In genomic region chrX:21207080-21207479, GRCh38 we compare ENCODE assay signal across 37 cellular contexts.
"Had no signal": no experiment of that assay in that cellular context is flagged by ENCODE, and none has a peak within 500 bp of the region (broad histone marks: within the 10 kb centered on the region; RNA-seq: fewer than 3 reads in every experiment).

No MANE protein-coding gene starts in this region.

- DNase-seq: activated B cell treated with CpG ODN at 0.5 μM for 24 hours; activated CD4-positive, alpha-beta memory T cell treated with anti-CD3 and anti-CD28 coated beads for 36 hours; activated CD4-positive, alpha-beta T cell treated with anti-CD3 and anti-CD28 coated beads for 4 hours; activated CD4-positive, alpha-beta T cell treated with anti-CD3 and anti-CD28 coated beads, Interleukin-2, amount 10 ng/mL, durations not matched to agents 24 days and 14 days; activated CD4-positive, alpha-beta T cell treated with anti-CD3 and anti-CD28 coated beads, Interleukin-2, amount 50 U/mL, for 1 hour; activated CD4-positive, alpha-beta T cell treated with anti-CD3 and anti-CD28 coated beads, Interleukin-2, amount 50 U/mL, for 4 hours; activated CD4-positive, CD25-positive, alpha-beta regulatory T cell treated with anti-CD3 and anti-CD28 coated beads, Interleukin-2, amount 50 U/mL, for 72 hours; activated CD8-positive, alpha-beta memory T cell treated with anti-CD3 and anti-CD28 coated beads, Interleukin-2, amount 50 U/mL, for 4 hours; activated CD8-positive, alpha-beta T cell treated with anti-CD3 and anti-CD28 coated beads for 36 hours; activated effector memory CD4-positive, alpha-beta T cell treated with anti-CD3 and anti-CD28 coated beads, Interleukin-2, amount 50 U/mL, for 16 hours; activated gamma-delta T cell treated with Interleukin-2 at 50 U/mL for 16 hours; activated naive CD4-positive, alpha-beta T cell; activated naive CD4-positive, alpha-beta T cell treated with anti-CD3 and anti-CD28 coated beads for 36 hours; activated naive CD4-positive, alpha-beta T cell treated with anti-CD3 and anti-CD28 coated beads, Interleukin-2, amount 50 U/mL, for 16 hours; activated naive CD8-positive, alpha-beta T cell treated with anti-CD3 and anti-CD28 coated beads for 36 hours; activated T-cell treated with anti-CD3 and anti-CD28 coated beads for 4 hours; activated T-cell treated with anti-CD3 and anti-CD28 coated beads, Interleukin-2, amount 50 U/mL, for 1 hour; activated T-cell treated with anti-CD3 and anti-CD28 coated beads, Interleukin-2, amount 50 U/mL, for 4 hours; activated T-cell treated with anti-CD3 and anti-CD28 coated beads, Interleukin-2, amount 50 U/mL, for 72 hours; adrenal gland; amniotic stem cell; aorta; caudate nucleus; cerebellar nuclear complex; T-helper 2 cell; T-helper 9 cell had no signal

- H3K4me1 Mint-ChIP-seq: activated B cell treated with CpG ODN at 0.5 μM for 24 hours; activated CD4-positive, alpha-beta T cell treated with anti-CD3 and anti-CD28 coated beads, Interleukin-2, amount 10 ng/mL, durations not matched to agents 24 days and 14 days; activated naive CD8-positive, alpha-beta T cell treated with anti-CD3 and anti-CD28 coated beads for 36 hours; activated T-helper 17 cell treated with anti-CD3 and anti-CD28 coated beads, Interleukin-2, amount 50 U/mL, for 72 hours; brain; central memory CD8-positive, alpha-beta T cell had no signal

- H3K9me3 Mint-ChIP-seq: activated CD4-positive, alpha-beta memory T cell treated with anti-CD3 and anti-CD28 coated beads for 36 hours; activated CD4-positive, alpha-beta T cell treated with anti-CD3 and anti-CD28 coated beads, Interleukin-2, amount 10 ng/mL, durations not matched to agents 24 days and 14 days; activated T-helper 17 cell treated with anti-CD3 and anti-CD28 coated beads, Interleukin-2, amount 50 U/mL, for 72 hours; central memory CD8-positive, alpha-beta T cell; T-helper 1 cell treated with Interleukin-12 subunit alpha and Interleukin-12 subunit beta and Interleukin-4 antibody, amounts not matched to agents 30 μg/mL and 1 μg/mL, for 36 hours; T-helper 2 cell treated with Interferon-gamma antibody and Interleukin-4, amounts not matched to agents 5 μg/mL and 100 μg/mL, for 36 hours had no signal

- H3K27me3 Mint-ChIP-seq: activated B cell treated with CpG ODN at 0.5 μM for 24 hours; activated CD4-positive, alpha-beta memory T cell treated with anti-CD3 and anti-CD28 coated beads for 36 hours; activated CD4-positive, alpha-beta T cell treated with anti-CD3 and anti-CD28 coated beads, Interleukin-2, amount 10 ng/mL, durations not matched to agents 24 days and 14 days; activated CD8-positive, alpha-beta T cell treated with anti-CD3 and anti-CD28 coated beads for 36 hours; activated naive CD8-positive, alpha-beta T cell treated with anti-CD3 and anti-CD28 coated beads for 36 hours; activated T-helper 17 cell treated with anti-CD3 and anti-CD28 coated beads, Interleukin-2, amount 50 U/mL, for 72 hours; brain; central memory CD8-positive, alpha-beta T cell had no signal

- ATAC-seq: activated CD8-positive, alpha-beta T cell treated with anti-CD3 and anti-CD28 coated beads for 36 hours; activated naive CD4-positive, alpha-beta T cell treated with anti-CD3 and anti-CD28 coated beads, Interleukin-2, amount 50 U/mL, for 72 hours; activated T-cell treated with anti-CD3 and anti-CD28 coated beads, Interleukin-2, amount 50 U/mL, for 4 hours; activated T-cell treated with anti-CD3 and anti-CD28 coated beads, Interleukin-2, amount 50 U/mL, for 72 hours; activated T-helper 17 cell treated with anti-CD3 and anti-CD28 coated beads, Interleukin-2, amount 50 U/mL, for 72 hours had no signal

- H3K4me3 Mint-ChIP-seq: activated B cell treated with CpG ODN at 0.5 μM for 24 hours; activated CD4-positive, alpha-beta memory T cell treated with anti-CD3 and anti-CD28 coated beads for 36 hours; activated CD4-positive, alpha-beta T cell treated with anti-CD3 and anti-CD28 coated beads, Interleukin-2, amount 10 ng/mL, durations not matched to agents 24 days and 14 days; activated CD8-positive, alpha-beta T cell treated with anti-CD3 and anti-CD28 coated beads for 36 hours; activated naive CD4-positive, alpha-beta T cell treated with anti-CD3 and anti-CD28 coated beads for 36 hours; activated naive CD8-positive, alpha-beta T cell treated with anti-CD3 and anti-CD28 coated beads for 36 hours; activated T-cell treated with anti-CD3 and anti-CD28 coated beads, Interleukin-2, amount 50 U/mL, for 4 hours; activated T-cell treated with anti-CD3 and anti-CD28 coated beads, Interleukin-2, amount 50 U/mL, for 72 hours; activated T-helper 1 cell treated with anti-CD3 and anti-CD28 coated beads, Interleukin-12 subunit alpha, Interleukin-12 subunit beta, Interleukin-2, Interleukin-4 antibody, amounts not matched to agents 30 ng/mL and 10 ng/mL and 1 ng/mL, durations not matched to agents 14 hours and 24 hours and 36 hours; activated T-helper 17 cell treated with anti-CD3 and anti-CD28 coated beads, Interleukin-2, amount 50 U/mL, for 72 hours; brain; central memory CD8-positive, alpha-beta T cell; T-helper 1 cell treated with Interleukin-12 subunit alpha and Interleukin-12 subunit beta and Interleukin-4 antibody, amounts not matched to agents 30 μg/mL and 1 μg/mL, for 36 hours; T-helper 2 cell treated with Interferon-gamma antibody and Interleukin-4, amounts not matched to agents 5 μg/mL and 100 μg/mL, for 36 hours had no signal

- H3K9me3 ChIP-seq: adrenal gland had no signal

- H3K4me3 ChIP-seq: adrenal gland, cardiac muscle cell had no signal

- H3K36me3 Mint-ChIP-seq: activated CD4-positive, alpha-beta memory T cell treated with anti-CD3 and anti-CD28 coated beads for 36 hours; activated naive CD8-positive, alpha-beta T cell treated with anti-CD3 and anti-CD28 coated beads for 36 hours; brain had no signal

- FAIRE-seq: bronchial epithelial cell, TTC549 had no signal

- H3K4me1 ChIP-seq: adrenal gland had no signal

- H3K27ac Mint-ChIP-seq: activated B cell treated with CpG ODN at 0.5 μM for 24 hours; activated CD4-positive, alpha-beta memory T cell treated with anti-CD3 and anti-CD28 coated beads for 36 hours; activated CD4-positive, alpha-beta T cell treated with anti-CD3 and anti-CD28 coated beads, Interleukin-2, amount 10 ng/mL, durations not matched to agents 24 days and 14 days; activated CD8-positive, alpha-beta T cell treated with anti-CD3 and anti-CD28 coated beads for 36 hours; activated naive CD4-positive, alpha-beta T cell treated with anti-CD3 and anti-CD28 coated beads for 36 hours; activated naive CD4-positive, alpha-beta T cell treated with anti-CD3 and anti-CD28 coated beads, Interleukin-2, amount 50 U/mL, for 72 hours; activated naive CD8-positive, alpha-beta T cell treated with anti-CD3 and anti-CD28 coated beads for 36 hours; activated T-cell treated with anti-CD3 and anti-CD28 coated beads, Interleukin-2, amount 50 U/mL, for 72 hours; activated T-helper 1 cell treated with anti-CD3 and anti-CD28 coated beads, Interleukin-12 subunit alpha, Interleukin-12 subunit beta, Interleukin-2, Interleukin-4 antibody, amounts not matched to agents 30 ng/mL and 10 ng/mL and 1 ng/mL, durations not matched to agents 14 hours and 24 hours and 36 hours; activated T-helper 17 cell treated with anti-CD3 and anti-CD28 coated beads, Interleukin-2, amount 50 U/mL, for 72 hours; brain; T-helper 1 cell treated with Interleukin-12 subunit alpha and Interleukin-12 subunit beta and Interleukin-4 antibody, amounts not matched to agents 30 μg/mL and 1 μg/mL, for 36 hours; T-helper 2 cell treated with Interferon-gamma antibody and Interleukin-4, amounts not matched to agents 5 μg/mL and 100 μg/mL, for 36 hours had no signal

- H3K36me3 ChIP-seq: adrenal gland, cardiac muscle cell had no signal

- H3K27me3 ChIP-seq: adrenal gland, cardiac muscle cell had no signal

- H3K27ac ChIP-seq: adrenal gland, cardiac muscle cell, VCaP had no signal
